ENCODE assay signal across 8 cellular contexts in genomic region chr2:168244318-168244717, GRCh38. TPM values are rescaled to one million over a fixed set of nuclear protein-coding genes. Genes with fewer than 3 reads are reported as not detected.
DNase-seq lines count a peak whose midpoint lies in the region; TF ChIP-seq lines count a peak whose summit lies in the region.

No MANE protein-coding gene starts in this region.

- no peak overlapping the region for H3K4me3 ChIP-seq in sigmoid colon

- no peaks in the 10 kb centered on the region for H3K9me3 ChIP-seq in sigmoid colon

- no peak for TF ChIP-seq EP300 in sigmoid colon (IDR thresholded peaks at IDR 0.05)

- no peaks in the 10 kb centered on the region for H3K27me3 ChIP-seq in sigmoid colon

- H3K4me1 ChIP-seq in sigmoid colon = peaks cover 0 to 43% (median 31%) of the 10 kb centered on the region in 4 donors

- DNase-seq in NCI-H1694 treated with DMSO at 0.1 percent for 48 hours (lab: John Stamatoyannopoulos, UW) (peak; percentile 90), fibroblast of peridontal ligament (ENCODE audit: extremely low read depth) (peak; percentile 56), SK-N-DZ (ENCODE audit: low spot score) (no peak), sigmoid colon (no peak), AG08395 (ENCODE audit: low spot score) (no peak)
- peak; percentile 76 for DNase-seq in activated CD4-positive, alpha-beta T cell treated with anti-CD3 and anti-CD28 coated beads for 48 hours
- peak; percentile 19 for DNase-seq in stimulated activated CD8-positive, alpha-beta memory T cell treated with anti-CD3 and anti-CD28 coated beads, Interleukin-7, amount 100 ng/mL, for 24 hours (ENCODE audit: low read depth)

- 16 to 43% methylated on average over 8 of the region's 8 CpGs for WGBS in sigmoid colon, 2 donors

- H3K27ac ChIP-seq in C4-2B = peak overlapping the region; percentile 73
- peak overlapping the region in 1 of 4 donors; percentile 91 for H3K27ac ChIP-seq in sigmoid colon

- intact Hi-C loops in sigmoid colon (cut with DNase I) = loop anchor here (10.0 kb wide), 2 partner anchors 210 to 460 kb away; partner anchors contain the start of gene CERS6

- TF ChIP-seq CTCF in C4-2B (conservative IDR thresholded peaks at IDR 0.05) (no peak), sigmoid colon (IDR thresholded peaks at IDR 0.05) (no peak)

- H3K36me3 ChIP-seq in sigmoid colon = no peaks in the 10 kb centered on the region

- TF ChIP-seq POLR2A in sigmoid colon (IDR thresholded peaks at IDR 0.05) = no peak

RNA-seq across cellular contexts. Expression of gene STK39, which starts 3.1 kb away (rescaled TPM):
- polyA plus RNA-seq in SK-N-DZ (2014; cell fraction: cytosol; rRNA removed) = 29.2 and 29.5 TPM in 2 replicates
- 13.6 and 14.8 TPM in 2 replicates for polyA plus RNA-seq in SK-N-DZ (2014; cell fraction: nucleus; rRNA removed)
- 10 to 100 TPM; 13.4 to 26.3 (median 22.7) TPM for total RNA-seq in sigmoid colon
- polyA plus RNA-seq in sigmoid colon = 10 to 100 TPM; 24.1 to 44.9 (median 31.2) TPM

Comparison
In these comparisons a context has a peak if more than half of its experiments do, and no peak if none do; other contexts are left out.
1. DNase-seq: peak in NCI-H1694 treated with DMSO at 0.1 percent for 48 hours (single experiment), activated CD4-positive, alpha-beta T cell treated with anti-CD3 and anti-CD28 coated beads for 48 hours (single experiment), fibroblast of peridontal ligament (single experiment) and stimulated activated CD8-positive, alpha-beta memory T cell treated with anti-CD3 and anti-CD28 coated beads, Interleukin-7, amount 100 ng/mL, for 24 hours (single experiment); none in SK-N-DZ (single experiment), sigmoid colon (single experiment) and AG08395 (single experiment).